In genomic region chr19:13794752-13795589, GRCh38 we compare ENCODE assay signal across 8 cellular contexts. TPM values are rescaled to one million over a fixed set of nuclear protein-coding genes. Genes with fewer than 3 reads are reported as not detected.
DNase-seq lines count a peak whose midpoint lies in the region; ATAC-seq and TF ChIP-seq lines count a peak whose summit lies in the region.

Gene ZSWIM4 (plus strand): TSS chr19:13795443. CDS start chr19:13795649, 206 bp downstream.

- TF ChIP-seq CTCF in ascending aorta (IDR thresholded peaks at IDR 0.05): no peak
- no peak for TF ChIP-seq CTCF in uterus (IDR thresholded peaks at IDR 0.05)

- no peaks in the 10 kb centered on the region for H3K36me3 ChIP-seq in ascending aorta
- H3K36me3 ChIP-seq in uterus: no peaks in the 10 kb centered on the region

- peak; percentile 97 for ATAC-seq in GM18502 (IDR thresholded peaks at IDR 0.05; ENCODE audit: poor library complexity, unreplicated experiment)
- ATAC-seq in HG02943 (IDR thresholded peaks at IDR 0.05; ENCODE audit: low read depth, unreplicated experiment): peak; percentile 89
- ATAC-seq in right cardiac atrium: peak; percentile 97 to 98

- H3K4me3 ChIP-seq in ascending aorta: peak within 1 kb of the TSS; percentile 86 to 88
- peak within 1 kb of the TSS; percentile 97 for H3K4me3 ChIP-seq in right cardiac atrium (ENCODE audit: low read length)
- peak within 1 kb of the TSS; percentile 76 to 95 for H3K4me3 ChIP-seq in uterus

- H3K4me1 ChIP-seq in ascending aorta (peaks cover 7 to 30% of the 10 kb centered on the region in 2 donors), right cardiac atrium (ENCODE audit: control insufficient read depth, insufficient read depth, low read length) (peaks cover 6% of the 10 kb centered on the region), uterus (peaks cover 10 to 17% of the 10 kb centered on the region in 2 donors)

- no peaks in the 10 kb centered on the region for H3K9me3 ChIP-seq in ascending aorta
- H3K9me3 ChIP-seq in right cardiac atrium (ENCODE audit: control insufficient read depth, low read length): no peaks in the 10 kb centered on the region
- H3K9me3 ChIP-seq in uterus: no peaks in the 10 kb centered on the region

- H3K27me3 ChIP-seq in ascending aorta (no peaks in the 10 kb centered on the region), right cardiac atrium (ENCODE audit: control insufficient read depth, insufficient read depth) (no peaks in the 10 kb centered on the region), uterus (no peaks in the 10 kb centered on the region)

- H3K27ac ChIP-seq in ascending aorta (peak within 1 kb of the TSS; percentile 92 to 96), right cardiac atrium (ENCODE audit: low read length) (peak within 1 kb of the TSS; percentile 86), uterus (peak within 1 kb of the TSS; percentile 88 to 99)

- under 1% methylated on average over 71 of the region's 71 CpGs for WGBS in right cardiac atrium

- DNase-seq in NCI-H187 (lab: John Stamatoyannopoulos, UW): peak; percentile 86 to 90
- peak; percentile 70 to 99 (median 84) for DNase-seq in T-helper 2 cell
- DNase-seq in ascending aorta (ENCODE audit: low spot score in 2 of 2): peak; percentile 98 to 100
- peak; percentile 99 to 100 (median 100) for DNase-seq in right cardiac atrium
- DNase-seq in pulmonary artery endothelial cell (ENCODE audit: low read depth, low spot score): peak; percentile 97
- peak; percentile 98 to 99 for DNase-seq in uterus

- peak; percentile 61 to 63 for TF ChIP-seq POLR2A in uterus (IDR thresholded peaks at IDR 0.05)

- intact Hi-C loops in ascending aorta (cut with DNase I): loop anchor here (2.0 to 5.0 kb wide), 5 partner anchors 14 to 643 kb away; partner anchors contain the start of genes IER2, RFX1 and STX10
- intact Hi-C loops in right cardiac atrium (cut with DNase I): loop anchor here in 3 of 4 donors (5.0 kb wide), 2 partner anchors 37 to 67 kb away; no protein-coding TSS in a partner anchor
- intact Hi-C loops in uterus (cut with DNase I; ENCODE audit: low total_unique reads): loop anchor here (5.0 kb wide), 1 partner anchor 57 kb away; no protein-coding TSS in a partner anchor

RNA-seq across cellular contexts. Expression of gene ZSWIM4, which starts in this region (rescaled TPM):
- 23.2 TPM for total RNA-seq in ascending aorta
- total RNA-seq in right cardiac atrium: 1 to 10 TPM; 3.4 to 6.4 (median 3.5) TPM
- 2.3 TPM for polyA plus RNA-seq in right cardiac atrium
- 12.7 and 13.1 TPM in 2 replicates for total RNA-seq in pulmonary artery endothelial cell
- total RNA-seq in uterus: 1 to 10 TPM in 3 of 4 donors, under 1 TPM in 1; 0.26 to 8.4 (median 6.0) TPM

Comparison
In these comparisons a context has a peak if more than half of its experiments do, and no peak if none do; other contexts are left out.
1. Peak in every context shown above with its lines: DNase-seq, ATAC-seq, H3K4me3 ChIP-seq and H3K27ac ChIP-seq.